ENCODE assay signal across 17 cellular contexts in the genomic region with DNA sequence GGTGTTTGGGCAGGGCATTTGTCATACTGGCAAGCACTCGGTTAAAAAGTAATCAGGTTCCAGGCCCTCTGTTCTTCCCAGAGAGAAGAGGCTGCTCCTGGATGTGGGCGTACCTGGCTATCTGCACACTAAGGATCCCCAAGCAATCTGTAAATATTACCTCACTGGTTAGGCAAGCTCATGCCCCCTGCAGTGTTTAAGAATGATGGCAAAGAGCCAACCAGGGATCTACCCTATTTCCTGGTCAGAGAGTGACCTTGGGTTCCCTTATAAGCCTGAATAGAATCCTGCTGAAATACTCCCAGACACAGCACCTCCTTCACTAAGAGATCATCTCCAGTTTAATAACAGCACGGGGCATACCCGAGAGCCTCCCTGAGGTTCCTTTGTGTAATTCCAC.
A peak's percentile ranks its signal among the peaks of the same experiment; 100 is the strongest.
DNase-seq lines count a peak whose midpoint lies in the region; ATAC-seq, FAIRE-seq and TF ChIP-seq lines count a peak whose summit lies in the region.
"Had no signal": no experiment of that assay in that cellular context is flagged by ENCODE, and none has a peak within 500 bp of the region (broad histone marks: within the 10 kb centered on the region; RNA-seq: fewer than 3 reads in every experiment).

No MANE protein-coding gene starts in this region.

- TF ChIP-seq EP300 in tibial nerve (IDR thresholded peaks at IDR 0.05) = no peak

- peak; percentile 75 for DNase-seq in DMS153 (lab: John Stamatoyannopoulos, UW)
- no peak for DNase-seq in DMS153 treated with DMSO at 0.1 percent for 48 hours (lab: John Stamatoyannopoulos, UW; ENCODE audit: unreplicated experiment)
- DNase-seq in NCI-H748 treated with DMSO at 0.1 percent for 48 hours (lab: John Stamatoyannopoulos, UW) = peak; percentile 22
- peak; percentile 95 for DNase-seq in epithelial cell of proximal tubule (ENCODE audit: low read depth)
- DNase-seq in small intestine = peak; percentile 72
- DNase-seq in tibial nerve (ENCODE audit: low spot score in 2 of 2) = no peak
- no peak for DNase-seq in activated CD4-positive, alpha-beta T cell treated with anti-CD3 and anti-CD28 coated beads, Interleukin-2, amount 10 ng/mL, durations not matched to agents 7 days and 5 days
- DNase-seq: 8988T; activated CD4-positive, alpha-beta T cell treated with anti-CD3 and anti-CD28 coated beads for 1 hour; CD4-positive, CD25-positive, alpha-beta regulatory T cell; erythroblast; GF-D8; head of caudate nucleus; NCI-H1092; stimulated activated CD4-positive, alpha-beta T cell treated with anti-CD3 and anti-CD28 coated beads, Interleukin-4, amount 100 ng/mL, for 24 hours had no signal

- no peak overlapping the region for H3K4me3 ChIP-seq in epithelial cell of proximal tubule (ENCODE audit: low read depth, low read length)
- no peak overlapping the region for H3K4me3 ChIP-seq in small intestine (ENCODE audit: low read depth in 1 of 2, low read length in 2 of 2)
- no peak overlapping the region for H3K4me3 ChIP-seq in tibial nerve
- H3K4me3 ChIP-seq: right atrium auricular region had no signal

- H3K4me1 ChIP-seq in small intestine (ENCODE audit: control insufficient read depth in 2 of 2, insufficient read depth in 1 of 2, low read depth in 1 of 2, low read length in 1 of 2) (no peaks in the 10 kb centered on the region), tibial nerve (no peaks in the 10 kb centered on the region)
- H3K4me1 ChIP-seq: right atrium auricular region had no signal

- peaks cover 3% of the 10 kb centered on the region for H3K36me3 Mint-ChIP-seq in activated CD4-positive, alpha-beta T cell treated with anti-CD3 and anti-CD28 coated beads, Interleukin-2, amount 10 ng/mL, durations not matched to agents 7 days and 5 days (ENCODE audit: low read depth)
- H3K36me3 Mint-ChIP-seq: CD4-positive, CD25-positive, alpha-beta regulatory T cell had no signal

- WGBS in small intestine, 3 donors = 14 to 61% (median 36%) methylated on average over 4 of the region's 4 CpGs
- WGBS in tibial nerve, 2 donors = 74 to 83% methylated on average over 4 of the region's 4 CpGs

- CTCF ChIA-PET in activated CD4-positive, alpha-beta T cell treated with anti-CD3 and anti-CD28 coated beads, Interleukin-2, amount 10 ng/mL, durations not matched to agents 7 days and 5 days (lab: Charles Lee) = no interaction called here

- no peak for TF ChIP-seq POLR2A in tibial nerve (IDR thresholded peaks at IDR 0.05)

- no peak for FAIRE-seq in small intestine (lab: Jason Lieb, UNC)

- TF ChIP-seq CTCF in epithelial cell of proximal tubule (conservative IDR thresholded peaks at IDR 0.05; ENCODE audit: low read depth, low read length) (peak; percentile 33), tibial nerve (IDR thresholded peaks at IDR 0.05) (no peak)

- H3K9me3 Mint-ChIP-seq in activated CD4-positive, alpha-beta T cell treated with anti-CD3 and anti-CD28 coated beads, Interleukin-2, amount 10 ng/mL, durations not matched to agents 7 days and 5 days = peaks cover 21% of the 10 kb centered on the region

- no peaks in the 10 kb centered on the region for H3K9me3 ChIP-seq in small intestine (ENCODE audit: control insufficient read depth, low read depth)
- peaks cover 0 to 6% (median 0%) of the 10 kb centered on the region in 4 donors for H3K9me3 ChIP-seq in tibial nerve

- POLR2A ChIA-PET in activated CD4-positive, alpha-beta T cell treated with anti-CD3 and anti-CD28 coated beads, Interleukin-2, amount 10 ng/mL, durations not matched to agents 7 days and 5 days (lab: Charles Lee) = no interaction called here

- no peak for ATAC-seq in HG02642 (IDR thresholded peaks at IDR 0.05; ENCODE audit: poor library complexity, unreplicated experiment)

- H3K27ac Mint-ChIP-seq in activated CD4-positive, alpha-beta T cell treated with anti-CD3 and anti-CD28 coated beads, Interleukin-2, amount 10 ng/mL, durations not matched to agents 7 days and 5 days = no peak overlapping the region
- H3K27ac Mint-ChIP-seq: CD4-positive, CD25-positive, alpha-beta regulatory T cell had no signal

- H3K4me1 Mint-ChIP-seq in activated CD4-positive, alpha-beta T cell treated with anti-CD3 and anti-CD28 coated beads, Interleukin-2, amount 10 ng/mL, durations not matched to agents 7 days and 5 days = peaks cover 12% of the 10 kb centered on the region

- H3K27me3 ChIP-seq in small intestine (ENCODE audit: control insufficient read depth in 2 of 2, insufficient read depth in 2 of 2, low read length in 2 of 2) (no peaks in the 10 kb centered on the region), tibial nerve (no peaks in the 10 kb centered on the region)
- H3K27me3 ChIP-seq: right atrium auricular region had no signal

- H3K36me3 ChIP-seq in small intestine (ENCODE audit: control insufficient read depth in 2 of 2, insufficient read depth in 2 of 2, low read length in 2 of 2) (no peaks in the 10 kb centered on the region), tibial nerve (no peaks in the 10 kb centered on the region)
- H3K36me3 ChIP-seq: right atrium auricular region had no signal

- H3K27me3 Mint-ChIP-seq in activated CD4-positive, alpha-beta T cell treated with anti-CD3 and anti-CD28 coated beads, Interleukin-2, amount 10 ng/mL, durations not matched to agents 7 days and 5 days = no peaks in the 10 kb centered on the region

- no peak overlapping the region for H3K4me3 Mint-ChIP-seq in activated CD4-positive, alpha-beta T cell treated with anti-CD3 and anti-CD28 coated beads, Interleukin-2, amount 10 ng/mL, durations not matched to agents 7 days and 5 days
- H3K4me3 Mint-ChIP-seq: CD4-positive, CD25-positive, alpha-beta regulatory T cell had no signal

- H3K27ac ChIP-seq in small intestine (ENCODE audit: low read depth in 1 of 2, low read length in 1 of 2) = no peak overlapping the region
- H3K27ac ChIP-seq in tibial nerve = no peak overlapping the region
- H3K27ac ChIP-seq: right atrium auricular region had no signal

Comparison
In these comparisons a context has a peak if more than half of its experiments do, and no peak if none do; other contexts are left out.
1. DNase-seq: peak in DMS153 (single experiment), NCI-H748 treated with DMSO at 0.1 percent for 48 hours (single experiment), epithelial cell of proximal tubule (single experiment) and small intestine (single experiment); none in DMS153 treated with DMSO at 0.1 percent for 48 hours (single experiment), tibial nerve (0 of 2) and activated CD4-positive, alpha-beta T cell treated with anti-CD3 and anti-CD28 coated beads, Interleukin-2, amount 10 ng/mL, durations not matched to agents 7 days and 5 days (single experiment).